ENCODE assay signal across 9 cellular contexts in the genomic region with DNA sequence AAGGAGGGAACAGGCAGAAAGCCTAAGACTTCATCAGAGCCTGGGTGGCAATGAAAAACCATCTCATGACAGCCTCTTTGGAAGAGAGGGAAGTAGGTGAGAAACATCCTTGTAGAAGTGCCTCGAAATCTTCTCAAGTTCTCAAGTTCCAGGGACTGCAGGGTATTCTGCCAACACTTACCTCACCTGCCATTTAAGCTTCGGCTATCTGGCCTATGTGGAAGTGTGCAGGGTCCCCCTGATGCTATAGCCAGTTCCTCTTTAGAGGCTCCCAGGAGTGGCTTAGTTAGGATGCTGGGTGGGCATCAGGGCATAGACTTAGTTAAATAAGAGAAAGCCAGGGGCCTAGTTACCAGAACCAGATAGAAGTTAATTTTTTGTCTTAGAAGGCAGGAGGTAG.
"Had no signal": no experiment of that assay in that cellular context is flagged by ENCODE, and none has a peak within 500 bp of the region (broad histone marks: within the 10 kb centered on the region; RNA-seq: fewer than 3 reads in every experiment).

No MANE protein-coding gene starts in this region.

- H3K4me3 ChIP-seq: SJCRH30, skin epidermis had no signal

- H3K36me3 ChIP-seq: SJCRH30 had no signal

- H3K9me3 ChIP-seq: SJCRH30 had no signal

- ATAC-seq: activated T-cell treated with anti-CD3 and anti-CD28 coated beads, Interleukin-2, amount 50 U/mL, for 72 hours; effector memory CD8-positive, alpha-beta T cell; left colon had no signal

- H3K4me1 ChIP-seq: SJCRH30 had no signal

- H3K27ac ChIP-seq: SJCRH30 had no signal

- DNase-seq: activated CD4-positive, alpha-beta memory T cell treated with anti-CD3 and anti-CD28 coated beads, Interleukin-2, amount 10 ng/mL, durations not matched to agents 7 days and 5 days; activated CD4-positive, alpha-beta T cell treated with anti-CD3 and anti-CD28 coated beads for 1 hour; activated T-cell treated with anti-CD3 and anti-CD28 coated beads, Interleukin-2, amount 50 U/mL, for 72 hours; effector memory CD8-positive, alpha-beta T cell; glutamatergic neuron; left colon; nephron progenitor cell; SJCRH30 had no signal
